Comparison of ENCODE assay signal across 2 cellular contexts in genomic region chr19:50512112-50512998, GRCh38.
TF ChIP-seq lines count a peak whose summit lies in the region.

No MANE protein-coding gene starts in this region.

TF ChIP-seq in SK-N-SH, 30 proteins besides CTCF, POLR2A, EP300 and RAD21 (continued from another document):
- no peak for TF ChIP-seq PBX3 (IDR thresholded peaks at IDR 0.05)
- TF ChIP-seq NFIC (IDR thresholded peaks at IDR 0.05; ENCODE audit: borderline replicate concordance) = no peak
- TF ChIP-seq TAF1 (IDR thresholded peaks at IDR 0.05; ENCODE audit: borderline replicate concordance, low read depth, low read length) = no peak
- TF ChIP-seq IRF3 (IDR thresholded peaks at IDR 0.05; ENCODE audit: low read depth, low read length) = no peak
- TF ChIP-seq FOXJ3 (CRISPR knock-in tag; IDR thresholded peaks at IDR 0.05) = no peak
- TF ChIP-seq MEF2A (IDR thresholded peaks at IDR 0.05; ENCODE audit: borderline replicate concordance, low read depth) = no peak
- TF ChIP-seq RFX5 (IDR thresholded peaks at IDR 0.05; ENCODE audit: low read length) = no peak
- no peak for TF ChIP-seq USF1 (IDR thresholded peaks at IDR 0.05; ENCODE audit: borderline replicate concordance, low read depth)
- no peak for TF ChIP-seq POLR2AphosphoS5 (IDR thresholded peaks at IDR 0.05; ENCODE audit: low read depth, low read length)
- TF ChIP-seq RCOR1 (IDR thresholded peaks at IDR 0.05; ENCODE audit: low read length) = no peak
- no peak for TF ChIP-seq ZBTB33 (IDR thresholded peaks at IDR 0.05; ENCODE audit: borderline replicate concordance, low read depth)
- no peak for TF ChIP-seq ELF1 (IDR thresholded peaks at IDR 0.05)

TF ChIP-seq in SK-N-SH treated with all-trans-retinoic acid at 6 μM for 48 hours, 23 proteins besides CTCF, POLR2A, EP300 and RAD21 (continued from another document):
- TF ChIP-seq CSRNP3 (CRISPR knock-in tag; IDR thresholded peaks at IDR 0.05) = no peak
- no peak for TF ChIP-seq ZNF565 (CRISPR knock-in tag; conservative IDR thresholded peaks at IDR 0.05; ENCODE audit: low read depth)
- TF ChIP-seq ZFP3 (CRISPR knock-in tag; IDR thresholded peaks at IDR 0.05) = no peak
- no peak for TF ChIP-seq PPARA (CRISPR knock-in tag; IDR thresholded peaks at IDR 0.05; ENCODE audit: borderline replicate concordance)
- no peak for TF ChIP-seq ZNF70 (CRISPR knock-in tag; IDR thresholded peaks at IDR 0.05)
- TF ChIP-seq ZNF8 (CRISPR knock-in tag; IDR thresholded peaks at IDR 0.05) = no peak
- TF ChIP-seq TSHZ2 (CRISPR knock-in tag; IDR thresholded peaks at IDR 0.05) = no peak
- TF ChIP-seq ZFP30 (CRISPR knock-in tag; IDR thresholded peaks at IDR 0.05) = no peak
- no peak for TF ChIP-seq BACH2 (CRISPR knock-in tag; IDR thresholded peaks at IDR 0.05; ENCODE audit: borderline replicate concordance)
- TF ChIP-seq ARNTL (CRISPR knock-in tag; IDR thresholded peaks at IDR 0.05; ENCODE audit: borderline replicate concordance, low read depth) = no peak
- no peak for TF ChIP-seq GLIS3 (CRISPR knock-in tag; IDR thresholded peaks at IDR 0.05)
- TF ChIP-seq ISL1 (CRISPR knock-in tag; IDR thresholded peaks at IDR 0.05) = no peak
- TF ChIP-seq RARB (CRISPR knock-in tag; IDR thresholded peaks at IDR 0.05) = no peak
- TF ChIP-seq CSDC2 (CRISPR knock-in tag; IDR thresholded peaks at IDR 0.05) = no peak
